ENCODE assay signal across 2 cellular contexts in the genomic region with DNA sequence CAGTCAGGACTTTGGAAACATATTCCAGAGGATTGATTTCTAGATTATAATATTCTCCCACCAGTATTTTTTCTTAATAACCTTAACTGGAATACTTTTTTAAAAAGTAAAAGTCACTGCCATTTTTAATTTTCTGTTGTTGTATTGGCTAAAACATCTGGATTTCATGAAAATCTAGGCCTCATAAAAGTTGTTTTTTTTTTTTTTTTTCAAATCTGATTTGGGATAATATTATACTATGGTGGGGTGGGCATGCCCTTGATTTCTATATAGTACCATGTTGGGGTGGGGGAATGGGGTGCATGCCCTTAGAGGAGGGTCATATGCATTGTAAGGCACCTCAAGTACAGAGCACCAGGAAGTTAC.
TF ChIP-seq lines count a peak whose summit lies in the region.

No MANE protein-coding gene starts in this region.

TF ChIP-seq in WTC11, 78 proteins besides CTCF, POLR2A, EP300 and RAD21:
- TF ChIP-seq GRHL2 (CRISPR knock-in tag; IDR thresholded peaks at IDR 0.05; ENCODE audit: insufficient replicate concordance, severe bottlenecking) (no peak), RELA (CRISPR knock-in tag; IDR thresholded peaks at IDR 0.05; ENCODE audit: borderline replicate concordance) (no peak), HMGA2 (CRISPR knock-in tag; IDR thresholded peaks at IDR 0.05) (no peak), ZNF317 (CRISPR knock-in tag; IDR thresholded peaks at IDR 0.05; ENCODE audit: borderline replicate concordance, low read depth) (no peak), ARID4B (CRISPR knock-in tag; IDR thresholded peaks at IDR 0.05; ENCODE audit: borderline replicate concordance) (no peak)
- TF ChIP-seq, protein P1, sequence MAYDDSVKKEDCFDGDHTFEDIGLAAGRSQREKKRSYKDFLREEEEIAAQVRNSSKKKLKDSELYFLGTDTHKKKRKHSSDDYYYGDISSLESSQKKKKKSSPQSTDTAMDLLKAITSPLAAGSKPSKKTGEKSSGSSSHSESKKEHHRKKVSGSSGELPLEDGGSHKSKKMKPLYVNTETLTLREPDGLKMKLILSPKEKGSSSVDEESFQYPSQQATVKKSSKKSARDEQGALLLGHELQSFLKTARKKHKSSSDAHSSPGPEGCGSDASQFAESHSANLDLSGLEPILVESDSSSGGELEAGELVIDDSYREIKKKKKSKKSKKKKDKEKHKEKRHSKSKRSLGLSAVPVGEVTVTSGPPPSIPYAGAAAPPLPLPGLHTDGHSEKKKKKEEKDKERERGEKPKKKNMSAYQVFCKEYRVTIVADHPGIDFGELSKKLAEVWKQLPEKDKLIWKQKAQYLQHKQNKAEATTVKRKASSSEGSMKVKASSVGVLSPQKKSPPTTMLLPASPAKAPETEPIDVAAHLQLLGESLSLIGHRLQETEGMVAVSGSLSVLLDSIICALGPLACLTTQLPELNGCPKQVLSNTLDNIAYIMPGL (CRISPR knock-in tag; IDR thresholded peaks at IDR 0.05): no peak

TF ChIP-seq in HepG2, 621 proteins besides CTCF, POLR2A, EP300 and RAD21:
- TF ChIP-seq ASH2L (IDR thresholded peaks at IDR 0.05; ENCODE audit: insufficient read length, low read depth, low read length): peak; percentile 8
- no peak for TF ChIP-seq ZNF800 (CRISPR knock-in tag; IDR thresholded peaks at IDR 0.05)
TF ChIP-seq in HepG2: peak in this region for 1.
